1 cellular context compared by ENCODE assay signal in genomic region chr2:112764071-112765044, GRCh38.
A peak's percentile ranks its signal among the peaks of the same experiment; 100 is the strongest.
TF ChIP-seq lines count a peak whose summit lies in the region.

CKAP2L (minus strand) TSS chr2:112764609; CDS start chr2:112764598, 11 bp downstream.

TF ChIP-seq in HepG2, 621 proteins besides CTCF, POLR2A, EP300 and RAD21 (continued from another document and continues in another):
- peak; percentile 89 for TF ChIP-seq HOMEZ (CRISPR knock-in tag; IDR thresholded peaks at IDR 0.05; ENCODE audit: low read depth)
- TF ChIP-seq ZSCAN12 (CRISPR knock-in tag; IDR thresholded peaks at IDR 0.05) = 0 out of 2 replicates have a peak, but pooled peaks have one; percentile 47
- peak; percentile 91 for TF ChIP-seq ZNF605 (CRISPR knock-in tag; IDR thresholded peaks at IDR 0.05)
- no peak; the same call in 1 of the 2 replicates for TF ChIP-seq ZBTB33 (CRISPR knock-in tag; IDR thresholded peaks at IDR 0.05)
- peak; percentile 99 for TF ChIP-seq ZNF724P (CRISPR knock-in tag; IDR thresholded peaks at IDR 0.05; ENCODE audit: borderline replicate concordance)
- peak; percentile 67 for TF ChIP-seq MEF2D (CRISPR knock-in tag; IDR thresholded peaks at IDR 0.05)
- peak; percentile 36; the same call in 1 of the 2 replicates for TF ChIP-seq HOXA5 (CRISPR knock-in tag; IDR thresholded peaks at IDR 0.05)
- TF ChIP-seq SNAI1 (CRISPR knock-in tag; IDR thresholded peaks at IDR 0.05; ENCODE audit: borderline replicate concordance) = peak; percentile 82; the same call in 1 of the 2 replicates
- no peak for TF ChIP-seq KLF11 (CRISPR knock-in tag; IDR thresholded peaks at IDR 0.05)
- no peak for TF ChIP-seq ATF3 (CRISPR knock-in tag; IDR thresholded peaks at IDR 0.05)
- TF ChIP-seq HINFP (CRISPR knock-in tag; IDR thresholded peaks at IDR 0.05; ENCODE audit: low read depth) = 0 out of 2 replicates have a peak, but pooled peaks have one; percentile 29
- TF ChIP-seq SIX4 (CRISPR knock-in tag; IDR thresholded peaks at IDR 0.05) = peak; percentile 27; the same call in 1 of the 2 replicates
- no peak; the same call in 1 of the 2 replicates for TF ChIP-seq EHMT2 (IDR thresholded peaks at IDR 0.05; ENCODE audit: borderline replicate concordance, low read depth, low read length)
- TF ChIP-seq ZGPAT (CRISPR knock-in tag; IDR thresholded peaks at IDR 0.05) = peak; percentile 66; the same call in 1 of the 2 replicates
- peak; percentile 83 for TF ChIP-seq SALL1 (CRISPR knock-in tag; IDR thresholded peaks at IDR 0.05)
- no peak for TF ChIP-seq NR3C1 (CRISPR knock-in tag; IDR thresholded peaks at IDR 0.05)
- TF ChIP-seq ZBTB7B (CRISPR knock-in tag; IDR thresholded peaks at IDR 0.05) = peak; percentile 98
- TF ChIP-seq NR2F1 (CRISPR knock-in tag; IDR thresholded peaks at IDR 0.05) = no peak
- no peak for TF ChIP-seq CEBPZ (IDR thresholded peaks at IDR 0.05; ENCODE audit: low read length)
- TF ChIP-seq TOPORS (CRISPR knock-in tag; IDR thresholded peaks at IDR 0.05) = peak; percentile 97
- TF ChIP-seq BHLHE40 (IDR thresholded peaks at IDR 0.05; ENCODE audit: low read length) = peak; percentile 52; the same call in 1 of the 2 replicates
- no peak for TF ChIP-seq PAWR (CRISPR knock-in tag; IDR thresholded peaks at IDR 0.05; ENCODE audit: borderline replicate concordance)
- TF ChIP-seq ZNF609 (CRISPR knock-in tag; IDR thresholded peaks at IDR 0.05; ENCODE audit: borderline replicate concordance) = no peak; the same call in none of the 2 replicates
- peak; percentile 93 for TF ChIP-seq ASH2L (IDR thresholded peaks at IDR 0.05; ENCODE audit: insufficient read length, low read depth, low read length)
- TF ChIP-seq ATF2 (CRISPR knock-in tag; IDR thresholded peaks at IDR 0.05) = peak; percentile 69
- no peak for TF ChIP-seq FUBP1 (CRISPR knock-in tag; IDR thresholded peaks at IDR 0.05; ENCODE audit: borderline replicate concordance)
- peak; percentile 99 for TF ChIP-seq POGK (CRISPR knock-in tag; conservative IDR thresholded peaks at IDR 0.05)
- TF ChIP-seq ZNF510 (CRISPR knock-in tag; IDR thresholded peaks at IDR 0.05; ENCODE audit: low read depth) = peak; percentile 63; the same call in 1 of the 2 replicates
- TF ChIP-seq ZNF557 (CRISPR knock-in tag; IDR thresholded peaks at IDR 0.05) = 0 out of 2 replicates have a peak, but pooled peaks have one; percentile 42
- TF ChIP-seq ZFP90 (CRISPR knock-in tag; IDR thresholded peaks at IDR 0.05; ENCODE audit: borderline replicate concordance) = peak; percentile 90
- 0 out of 2 replicates have a peak, but pooled peaks have one; percentile 86 for TF ChIP-seq ZNF558 (CRISPR knock-in tag; IDR thresholded peaks at IDR 0.05; ENCODE audit: borderline replicate concordance)
- TF ChIP-seq TP53 (CRISPR knock-in tag; conservative IDR thresholded peaks at IDR 0.05) = peak; percentile 43; the same call in 1 of the 2 replicates
- TF ChIP-seq ZSCAN29 (CRISPR knock-in tag; conservative IDR thresholded peaks at IDR 0.05) = no peak
- no peak for TF ChIP-seq ZNF329 (CRISPR knock-in tag; IDR thresholded peaks at IDR 0.05; ENCODE audit: low read depth)
- TF ChIP-seq ELF1 (CRISPR knock-in tag; IDR thresholded peaks at IDR 0.05) = peak; percentile 62
